In genomic region chr2:70986499-70987189, GRCh38 we compare ENCODE assay signal across 25 cellular contexts. TPM values are rescaled to one million over a fixed set of nuclear protein-coding genes. Genes with fewer than 3 reads are reported as not detected.
DNase-seq lines count a peak whose midpoint lies in the region; ATAC-seq and TF ChIP-seq lines count a peak whose summit lies in the region.
"Had no signal": no experiment of that assay in that cellular context is flagged by ENCODE, and none has a peak within 500 bp of the region (broad histone marks: within the 10 kb centered on the region; RNA-seq: fewer than 3 reads in every experiment).

No MANE protein-coding gene starts in this region.

- no peaks in the 10 kb centered on the region for H3K9me3 ChIP-seq in Caco-2
- H3K9me3 ChIP-seq: Peyer's patch, right lobe of liver, thoracic aorta had no signal

- no TSS peak for BruUV-seq in Caco-2 (replicated peaks; lab: Mats Ljungman, UMichigan)

- H3K27me3 ChIP-seq in Caco-2 (replicated peaks; ENCODE audit: control insufficient read depth, insufficient read depth, low read length), result no peaks in the 10 kb centered on the region
- H3K27me3 ChIP-seq: Peyer's patch, right lobe of liver had no signal

- no peak overlapping the region for H3K4me3 ChIP-seq in Caco-2 (ENCODE audit: low read depth, low read length)
- H3K4me3 ChIP-seq: Peyer's patch, right lobe of liver, thoracic aorta had no signal

- no peaks in the 10 kb centered on the region for H3K4me1 ChIP-seq in Caco-2
- H3K4me1 ChIP-seq: parathyroid adenoma, right lobe of liver had no signal

- no peaks in the 10 kb centered on the region for H3K27me3 Mint-ChIP-seq in activated CD8-positive, alpha-beta T cell treated with anti-CD3 and anti-CD28 coated beads for 36 hours
- no peaks in the 10 kb centered on the region for H3K27me3 Mint-ChIP-seq in activated CD8-positive, alpha-beta T cell treated with anti-CD3 and anti-CD28 coated beads, Interleukin-2, amount 10 ng/mL, durations not matched to agents 7 days and 5 days (ENCODE audit: low read depth)
- H3K27me3 Mint-ChIP-seq in Caco-2 (ENCODE audit: insufficient read depth, unreplicated experiment), result no peaks in the 10 kb centered on the region
- peaks cover 11% of the 10 kb centered on the region for H3K27me3 Mint-ChIP-seq in endothelial cell (ENCODE audit: unreplicated experiment)
- no peaks in the 10 kb centered on the region for H3K27me3 Mint-ChIP-seq in stimulated activated memory B cell treated with anti-CD40 and anti-IgM and Interleukin-4, amounts not matched to agents 10 μg/mL and 1 μg/mL and 100 μg/mL, for 72 hours
- H3K27me3 Mint-ChIP-seq: B cell; naive thymus-derived CD4-positive, alpha-beta T cell had no signal

- POLR2A ChIA-PET in activated CD8-positive, alpha-beta T cell treated with anti-CD3 and anti-CD28 coated beads for 36 hours (lab: Charles Lee), result no interaction called here
- POLR2A ChIA-PET in activated CD8-positive, alpha-beta T cell treated with anti-CD3 and anti-CD28 coated beads, Interleukin-2, amount 10 ng/mL, durations not matched to agents 7 days and 5 days (lab: Charles Lee), result no interaction called here
- POLR2A ChIA-PET in Caco-2 (lab: Charles Lee), result no interaction called here

- no peak for DNase-seq in activated CD8-positive, alpha-beta T cell treated with anti-CD3 and anti-CD28 coated beads for 36 hours
- DNase-seq in activated CD8-positive, alpha-beta T cell treated with anti-CD3 and anti-CD28 coated beads, Interleukin-2, amount 10 ng/mL, durations not matched to agents 7 days and 5 days, result no peak
- DNase-seq in Caco-2 (no peak), endothelial cell (ENCODE audit: low spot score) (no peak), mucosa of gallbladder (ENCODE audit: low spot score) (no peak)
- no peak for DNase-seq in stimulated activated CD4-positive, alpha-beta T cell treated with anti-CD3 and anti-CD28 coated beads, Interleukin-4, amount 100 ng/mL, for 1 hour
- DNase-seq: activated effector memory CD4-positive, alpha-beta T cell treated with Interleukin-2 at 50 U/mL for 16 hours; amniotic stem cell; cortex of kidney; DND-41; mesendoderm; NCI-H1436 treated with DMSO at 0.1 percent for 48 hours; NCI-H2171; NCI-H524 treated with DMSO at 0.1 percent for 48 hours had no signal

- H3K9me3 Mint-ChIP-seq in activated CD8-positive, alpha-beta T cell treated with anti-CD3 and anti-CD28 coated beads for 36 hours, result no peaks in the 10 kb centered on the region
- H3K9me3 Mint-ChIP-seq in activated CD8-positive, alpha-beta T cell treated with anti-CD3 and anti-CD28 coated beads, Interleukin-2, amount 10 ng/mL, durations not matched to agents 7 days and 5 days (ENCODE audit: insufficient read depth), result no peaks in the 10 kb centered on the region
- H3K9me3 Mint-ChIP-seq in Caco-2 (ENCODE audit: unreplicated experiment) (no peaks in the 10 kb centered on the region), endothelial cell (ENCODE audit: unreplicated experiment) (no peaks in the 10 kb centered on the region)
- no peaks in the 10 kb centered on the region for H3K9me3 Mint-ChIP-seq in stimulated activated memory B cell treated with anti-CD40 and anti-IgM and Interleukin-4, amounts not matched to agents 10 μg/mL and 1 μg/mL and 100 μg/mL, for 72 hours
- H3K9me3 Mint-ChIP-seq: naive thymus-derived CD4-positive, alpha-beta T cell; T-helper 1 cell treated with Interleukin-12 subunit alpha and Interleukin-12 subunit beta and Interleukin-4 antibody, amounts not matched to agents 30 μg/mL and 1 μg/mL, for 36 hours had no signal

- peaks cover 35% of the 10 kb centered on the region for H3K36me3 Mint-ChIP-seq in activated CD8-positive, alpha-beta T cell treated with anti-CD3 and anti-CD28 coated beads for 36 hours (ENCODE audit: low read depth)
- peaks cover 47% of the 10 kb centered on the region for H3K36me3 Mint-ChIP-seq in activated CD8-positive, alpha-beta T cell treated with anti-CD3 and anti-CD28 coated beads, Interleukin-2, amount 10 ng/mL, durations not matched to agents 7 days and 5 days (ENCODE audit: low read depth)
- H3K36me3 Mint-ChIP-seq in Caco-2 (ENCODE audit: insufficient read depth, unreplicated experiment) (peaks cover 19% of the 10 kb centered on the region), endothelial cell (ENCODE audit: low read depth, unreplicated experiment) (peaks cover 46% of the 10 kb centered on the region)
- H3K36me3 Mint-ChIP-seq in stimulated activated memory B cell treated with anti-CD40 and anti-IgM and Interleukin-4, amounts not matched to agents 10 μg/mL and 1 μg/mL and 100 μg/mL, for 72 hours, result peaks cover 46% of the 10 kb centered on the region

- H3K4me3 Mint-ChIP-seq in activated CD8-positive, alpha-beta T cell treated with anti-CD3 and anti-CD28 coated beads for 36 hours, result no peak overlapping the region
- H3K4me3 Mint-ChIP-seq in activated CD8-positive, alpha-beta T cell treated with anti-CD3 and anti-CD28 coated beads, Interleukin-2, amount 10 ng/mL, durations not matched to agents 7 days and 5 days, result no peak overlapping the region
- H3K4me3 Mint-ChIP-seq in Caco-2 (ENCODE audit: unreplicated experiment) (no peak overlapping the region), endothelial cell (ENCODE audit: unreplicated experiment) (peak overlapping the region; percentile 40)
- no peak overlapping the region for H3K4me3 Mint-ChIP-seq in stimulated activated memory B cell treated with anti-CD40 and anti-IgM and Interleukin-4, amounts not matched to agents 10 μg/mL and 1 μg/mL and 100 μg/mL, for 72 hours
- H3K4me3 Mint-ChIP-seq: B cell; naive thymus-derived CD4-positive, alpha-beta T cell; T-helper 1 cell treated with Interleukin-12 subunit alpha and Interleukin-12 subunit beta and Interleukin-4 antibody, amounts not matched to agents 30 μg/mL and 1 μg/mL, for 36 hours had no signal

- peak overlapping the region; percentile 14 for H3K27ac Mint-ChIP-seq in activated CD8-positive, alpha-beta T cell treated with anti-CD3 and anti-CD28 coated beads for 36 hours
- no peak overlapping the region for H3K27ac Mint-ChIP-seq in activated CD8-positive, alpha-beta T cell treated with anti-CD3 and anti-CD28 coated beads, Interleukin-2, amount 10 ng/mL, durations not matched to agents 7 days and 5 days
- H3K27ac Mint-ChIP-seq in Caco-2 (ENCODE audit: unreplicated experiment) (peak overlapping the region; percentile 23), endothelial cell (ENCODE audit: unreplicated experiment) (no peak overlapping the region)
- peak overlapping the region; percentile 30 for H3K27ac Mint-ChIP-seq in stimulated activated memory B cell treated with anti-CD40 and anti-IgM and Interleukin-4, amounts not matched to agents 10 μg/mL and 1 μg/mL and 100 μg/mL, for 72 hours
- H3K27ac Mint-ChIP-seq: B cell; T-helper 1 cell treated with Interleukin-12 subunit alpha and Interleukin-12 subunit beta and Interleukin-4 antibody, amounts not matched to agents 30 μg/mL and 1 μg/mL, for 36 hours had no signal

- no peak for TF ChIP-seq CTCF in activated CD8-positive, alpha-beta T cell treated with anti-CD3 and anti-CD28 coated beads for 36 hours (IDR thresholded peaks at IDR 0.05)
- TF ChIP-seq CTCF in Caco-2 (IDR thresholded peaks at IDR 0.05; ENCODE audit: insufficient read depth in 1 of 2, low read depth in 1 of 2, low read length in 1 of 2, severe bottlenecking in 1 of 2, unreplicated experiment in 1 of 2), result no peak
- no peak for TF ChIP-seq CTCF in endothelial cell (IDR thresholded peaks at IDR 0.05; ENCODE audit: unreplicated experiment)

- peaks cover 1% of the 10 kb centered on the region; the same call in 1 of the 2 replicates for H3K36me3 ChIP-seq in Caco-2 (ENCODE audit: control insufficient read depth, insufficient read depth, low read length)

- intact Hi-C loops in activated CD8-positive, alpha-beta T cell treated with anti-CD3 and anti-CD28 coated beads for 36 hours (cut with micrococcal nuclease), result no loop called here
- intact Hi-C loops in Caco-2 (cut with micrococcal nuclease; ENCODE audit: unreplicated experiment), result no loop called here

- H3K4me1 Mint-ChIP-seq in activated CD8-positive, alpha-beta T cell treated with anti-CD3 and anti-CD28 coated beads for 36 hours (ENCODE audit: low read depth), result peaks cover 13% of the 10 kb centered on the region
- H3K4me1 Mint-ChIP-seq in activated CD8-positive, alpha-beta T cell treated with anti-CD3 and anti-CD28 coated beads, Interleukin-2, amount 10 ng/mL, durations not matched to agents 7 days and 5 days (ENCODE audit: low read depth), result peaks cover 26% of the 10 kb centered on the region
- H3K4me1 Mint-ChIP-seq in Caco-2 (ENCODE audit: low read depth, unreplicated experiment) (no peaks in the 10 kb centered on the region), endothelial cell (ENCODE audit: unreplicated experiment) (peaks cover 20% of the 10 kb centered on the region)
- H3K4me1 Mint-ChIP-seq in stimulated activated memory B cell treated with anti-CD40 and anti-IgM and Interleukin-4, amounts not matched to agents 10 μg/mL and 1 μg/mL and 100 μg/mL, for 72 hours, result peaks cover 28% of the 10 kb centered on the region

- CTCF ChIA-PET in activated CD8-positive, alpha-beta T cell treated with anti-CD3 and anti-CD28 coated beads for 36 hours (lab: Charles Lee), result interaction anchor here (1.1 to 6.0 kb wide), 9 partner anchors 7 to 39 kb away, joined by 3 to 60 read pairs (median 5); no protein-coding TSS in a partner anchor
- CTCF ChIA-PET in activated CD8-positive, alpha-beta T cell treated with anti-CD3 and anti-CD28 coated beads, Interleukin-2, amount 10 ng/mL, durations not matched to agents 7 days and 5 days (lab: Charles Lee), result interaction anchor here (2.4 to 5.4 kb wide), 3 partner anchors 14 to 84 kb away, joined by 9 to 60 read pairs (median 33); no protein-coding TSS in a partner anchor
- CTCF ChIA-PET in Caco-2 (lab: Charles Lee), result no interaction called here

- no peak for ATAC-seq in activated CD8-positive, alpha-beta T cell treated with anti-CD3 and anti-CD28 coated beads for 36 hours
- ATAC-seq in activated CD8-positive, alpha-beta T cell treated with anti-CD3 and anti-CD28 coated beads, Interleukin-2, amount 10 ng/mL, durations not matched to agents 7 days and 5 days, result no peak
- no peak for ATAC-seq in stimulated activated memory B cell treated with anti-CD40 and anti-IgM and Interleukin-4, amounts not matched to agents 10 μg/mL and 1 μg/mL and 100 μg/mL, for 72 hours
- ATAC-seq in GM18498 (IDR thresholded peaks at IDR 0.05; ENCODE audit: unreplicated experiment), result no peak
- ATAC-seq: naive thymus-derived CD4-positive, alpha-beta T cell; right lobe of liver had no signal

RNA-seq across cellular contexts. Expression of gene TEX261, which starts 8.0 kb away (rescaled TPM):
- 10 to 100 TPM; 38.8 to 39.9 TPM for total RNA-seq in activated CD8-positive, alpha-beta T cell treated with anti-CD3 and anti-CD28 coated beads for 36 hours
- total RNA-seq in activated CD8-positive, alpha-beta T cell treated with anti-CD3 and anti-CD28 coated beads, Interleukin-2, amount 10 ng/mL, durations not matched to agents 7 days and 5 days, result 10 to 100 TPM; 55.9 to 59.4 TPM
- total RNA-seq in Caco-2 (2022) (64.1 and 70.0 TPM in 2 replicates), endothelial cell (ENCODE audit: unreplicated experiment) (37.1 TPM), mucosa of gallbladder (62.8 TPM)

RNA-seq across cellular contexts. Expression of gene ANKRD53, which starts 8.2 kb away (rescaled TPM):
- not detected for total RNA-seq in activated CD8-positive, alpha-beta T cell treated with anti-CD3 and anti-CD28 coated beads for 36 hours
- total RNA-seq in activated CD8-positive, alpha-beta T cell treated with anti-CD3 and anti-CD28 coated beads, Interleukin-2, amount 10 ng/mL, durations not matched to agents 7 days and 5 days, result not detected
- 0.16 and 0.28 TPM in 2 replicates for total RNA-seq in Caco-2 (2022)
- 0.56 TPM for total RNA-seq in endothelial cell (ENCODE audit: unreplicated experiment)
- 2.9 TPM for total RNA-seq in mucosa of gallbladder
- total RNA-seq: bronchial epithelial cell, SK-MEL-5 had no signal

RNA-seq across cellular contexts. Expression of gene ATP6V1B1, which starts 50.9 kb away (rescaled TPM):
- total RNA-seq in activated CD8-positive, alpha-beta T cell treated with anti-CD3 and anti-CD28 coated beads for 36 hours, result not detected
- not detected for total RNA-seq in activated CD8-positive, alpha-beta T cell treated with anti-CD3 and anti-CD28 coated beads, Interleukin-2, amount 10 ng/mL, durations not matched to agents 7 days and 5 days
- 2.6 and 4.0 TPM in 2 replicates for total RNA-seq in Caco-2 (2022)
- total RNA-seq in endothelial cell (ENCODE audit: unreplicated experiment), result not detected
- total RNA-seq in mucosa of gallbladder, result 1.6 TPM
- total RNA-seq: B cell; bronchial epithelial cell; naive thymus-derived CD4-positive, alpha-beta T cell had no signal

Comparison
In these comparisons a context has a peak if more than half of its experiments do, and no peak if none do; other contexts are left out.
1. H3K27ac Mint-ChIP-seq: peak in activated CD8-positive, alpha-beta T cell treated with anti-CD3 and anti-CD28 coated beads for 36 hours (single experiment), Caco-2 (single experiment) and stimulated activated memory B cell treated with anti-CD40 and anti-IgM and Interleukin-4, amounts not matched to agents 10 μg/mL and 1 μg/mL and 100 μg/mL, for 72 hours (single experiment); none in activated CD8-positive, alpha-beta T cell treated with anti-CD3 and anti-CD28 coated beads, Interleukin-2, amount 10 ng/mL, durations not matched to agents 7 days and 5 days (single experiment) and endothelial cell (single experiment).